Comparison of ENCODE assay signal across 25 cellular contexts in genomic region chr11:126422446-126422845, GRCh38.
"Had no signal": no experiment of that assay in that cellular context is flagged by ENCODE, and none has a peak within 500 bp of the region (broad histone marks: within the 10 kb centered on the region; RNA-seq: fewer than 3 reads in every experiment).

No MANE protein-coding gene starts in this region.

- H3K4me1 ChIP-seq: ascending aorta had no signal

- DNase-seq: activated CD4-positive, alpha-beta memory T cell treated with anti-CD3 and anti-CD28 coated beads, Interleukin-2, amount 10 ng/mL, durations not matched to agents 7 days and 5 days; activated CD4-positive, alpha-beta T cell treated with anti-CD3 and anti-CD28 coated beads for 36 hours; activated CD4-positive, alpha-beta T cell treated with anti-CD3 and anti-CD28 coated beads, Interleukin-2, amount 10 ng/mL, durations not matched to agents 24 days and 14 days; activated CD4-positive, CD25-positive, alpha-beta regulatory T cell; activated CD4-positive, CD25-positive, alpha-beta regulatory T cell treated with anti-CD3 and anti-CD28 coated beads, Interleukin-2, amount 50 U/mL, for 72 hours; activated CD8-positive, alpha-beta memory T cell treated with anti-CD3 and anti-CD28 coated beads, Interleukin-2, amount 50 U/mL, for 48 hours; activated gamma-delta T cell; activated naive CD4-positive, alpha-beta T cell; activated naive CD4-positive, alpha-beta T cell treated with anti-CD3 and anti-CD28 coated beads, Interleukin-2, amount 10 ng/mL, durations not matched to agents 7 days and 5 days; activated naive CD8-positive, alpha-beta T cell treated with anti-CD3 and anti-CD28 coated beads, Interleukin-2, amount 10 ng/mL, durations not matched to agents 7 days and 5 days; activated T-cell treated with anti-CD3 and anti-CD28 coated beads for 4 hours; activated T-cell treated with anti-CD3 and anti-CD28 coated beads, Interleukin-2, amount 50 U/mL, for 24 hours; activated T-cell treated with anti-CD3 and anti-CD28 coated beads, Interleukin-2, amount 50 U/mL, for 72 hours; central memory CD4-positive, alpha-beta T cell; cerebellar nuclear complex; dorsolateral prefrontal cortex; effector memory CD4-positive, alpha-beta T cell; endodermal cell; T-helper 2 cell had no signal

- H3K27me3 ChIP-seq: ascending aorta, breast epithelium, cardiac muscle cell, dorsolateral prefrontal cortex had no signal

- H3K9me3 ChIP-seq: ascending aorta, breast epithelium had no signal

- H3K4me3 ChIP-seq: ascending aorta, breast epithelium, cardiac muscle cell, coronary artery, dorsolateral prefrontal cortex had no signal

- H3K27ac ChIP-seq: ascending aorta, breast epithelium, cardiac muscle cell had no signal

- ATAC-seq: activated CD4-positive, alpha-beta T cell treated with anti-CD3 and anti-CD28 coated beads for 36 hours; activated naive CD4-positive, alpha-beta T cell treated with anti-CD3 and anti-CD28 coated beads, Interleukin-2, amount 50 U/mL, for 72 hours; activated T-cell treated with anti-CD3 and anti-CD28 coated beads, Interleukin-2, amount 50 U/mL, for 72 hours; esophagus mucosa had no signal

- H3K36me3 ChIP-seq: ascending aorta, breast epithelium, cardiac muscle cell had no signal
